33 cellular contexts compared by ENCODE assay signal in the genomic region with DNA sequence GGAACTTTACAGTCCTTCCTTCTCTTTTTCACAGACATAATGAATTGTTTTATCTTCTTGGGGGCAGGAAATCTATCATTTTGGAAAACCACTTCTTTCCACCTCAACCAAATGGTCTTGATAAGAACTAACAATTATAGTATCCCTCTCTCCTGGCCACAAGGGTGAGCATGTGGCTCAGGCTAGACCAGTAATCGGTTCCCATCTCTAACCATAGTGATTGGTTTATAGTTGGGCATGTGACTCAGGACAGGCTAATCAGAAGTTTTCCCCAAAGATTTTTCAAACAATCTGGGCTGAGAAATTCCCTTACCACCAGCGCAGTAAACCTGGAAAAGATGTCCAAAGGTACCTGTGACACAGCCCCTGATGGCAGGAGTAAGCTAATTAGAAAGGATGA. TPM values are rescaled to one million over a fixed set of nuclear protein-coding genes. Genes with fewer than 3 reads are reported as not detected.
"Had no signal": no experiment of that assay in that cellular context is flagged by ENCODE, and none has a peak within 500 bp of the region (broad histone marks: within the 10 kb centered on the region; RNA-seq: fewer than 3 reads in every experiment).

No MANE protein-coding gene starts in this region.

- H3K4me3 ChIP-seq: hepatocyte, left ventricle myocardium inferior, lung, mucosa of descending colon, ovary, right atrium auricular region, right lobe of liver, smooth muscle cell, stomach, testis, thyroid gland, upper lobe of right lung had no signal

- DNase-seq: islet precursor cell; left ventricle myocardium inferior; midbrain; mucosa of descending colon; naive thymus-derived CD4-positive, alpha-beta T cell; ovary; right lobe of liver; stimulated activated CD4-positive, alpha-beta T cell treated with anti-CD3 and anti-CD28 coated beads, Interleukin-1b, Interleukin-23, amount 100 ng/mL, for 48 hours; stimulated activated CD4-positive, alpha-beta T cell treated with anti-CD3 and anti-CD28 coated beads, Interleukin-2, amount 100 ng/mL, for 48 hours; stimulated activated CD4-positive, alpha-beta T cell treated with anti-CD3 and anti-CD28 coated beads, Interleukin-4, amount 100 ng/mL, for 4 hours; stimulated activated CD8-positive, alpha-beta memory T cell treated with anti-CD3 and anti-CD28 coated beads, Interleukin-4, amount 100 ng/mL, for 48 hours; stimulated activated naive CD8-positive, alpha-beta T cell treated with anti-CD3 and anti-CD28 coated beads, Interleukin-15, Interleukin-2, amounts not matched to agents 100 U/mL and 50 U/mL, for 24 hours; stomach; testis; thyroid gland; trophoblast cell; upper lobe of right lung had no signal

- ATAC-seq: mucosa of descending colon; naive thymus-derived CD4-positive, alpha-beta T cell; natural killer cell treated with Interleukin-12 subunit alpha and Interleukin-12 subunit beta and Interleukin-15 and Interleukin-18, amount 100 ng/mL, for 72 hours; right lobe of liver; stimulated activated memory B cell treated with anti-CD40 and anti-IgM and Interleukin-4, amounts not matched to agents 10 μg/mL and 1 μg/mL and 100 μg/mL, for 72 hours; stimulated activated naive CD8-positive, alpha-beta T cell treated with anti-CD3 and anti-CD28 coated beads, Interleukin-15, Interleukin-2, amounts not matched to agents 100 U/mL and 50 U/mL, for 24 hours; upper lobe of right lung had no signal

- H3K79me2 ChIP-seq: hepatocyte had no signal

- H3K27ac ChIP-seq: hepatocyte, left ventricle myocardium inferior, ovary, right atrium auricular region, right lobe of liver, stomach, testis, thyroid gland, upper lobe of right lung had no signal

- H3K4me3 Mint-ChIP-seq: naive thymus-derived CD4-positive, alpha-beta T cell; natural killer cell treated with Interleukin-12 subunit alpha and Interleukin-12 subunit beta and Interleukin-15 and Interleukin-18, amount 100 ng/mL, for 72 hours; stimulated activated memory B cell treated with anti-CD40 and anti-IgM and Interleukin-4, amounts not matched to agents 10 μg/mL and 1 μg/mL and 100 μg/mL, for 72 hours had no signal

- H3K4me1 Mint-ChIP-seq: naive thymus-derived CD4-positive, alpha-beta T cell; stimulated activated memory B cell treated with anti-CD40 and anti-IgM and Interleukin-4, amounts not matched to agents 10 μg/mL and 1 μg/mL and 100 μg/mL, for 72 hours had no signal

- H3K4me2 ChIP-seq: hepatocyte, smooth muscle cell had no signal

- H2AFZ ChIP-seq: hepatocyte had no signal

- H3K27me3 ChIP-seq: hepatocyte, ovary, right atrium auricular region, stomach, testis, thyroid gland, upper lobe of right lung had no signal

- H3K9me3 Mint-ChIP-seq: natural killer cell treated with Interleukin-12 subunit alpha and Interleukin-12 subunit beta and Interleukin-15 and Interleukin-18, amount 100 ng/mL, for 72 hours; stimulated activated memory B cell treated with anti-CD40 and anti-IgM and Interleukin-4, amounts not matched to agents 10 μg/mL and 1 μg/mL and 100 μg/mL, for 72 hours had no signal

- H3K4me1 ChIP-seq: left ventricle myocardium inferior, right atrium auricular region, testis, thyroid gland, upper lobe of right lung had no signal

- H3K36me3 Mint-ChIP-seq: naive thymus-derived CD4-positive, alpha-beta T cell; natural killer cell treated with Interleukin-12 subunit alpha and Interleukin-12 subunit beta and Interleukin-15 and Interleukin-18, amount 100 ng/mL, for 72 hours; stimulated activated memory B cell treated with anti-CD40 and anti-IgM and Interleukin-4, amounts not matched to agents 10 μg/mL and 1 μg/mL and 100 μg/mL, for 72 hours had no signal

- H3K27ac Mint-ChIP-seq: naive thymus-derived CD4-positive, alpha-beta T cell; natural killer cell treated with Interleukin-12 subunit alpha and Interleukin-12 subunit beta and Interleukin-15 and Interleukin-18, amount 100 ng/mL, for 72 hours; progenitor cell of endocrine pancreas; stimulated activated memory B cell treated with anti-CD40 and anti-IgM and Interleukin-4, amounts not matched to agents 10 μg/mL and 1 μg/mL and 100 μg/mL, for 72 hours had no signal

- H3K36me3 ChIP-seq: left ventricle myocardium inferior, ovary, right atrium auricular region, right lobe of liver, stomach, thyroid gland, upper lobe of right lung had no signal

RNA-seq across cellular contexts. Expression of a gene that starts 4.0 kb away (rescaled TPM):
- total RNA-seq: hepatocyte; kidney epithelial cell; left ventricle myocardium inferior; lower leg skin; lung; mesenteric fat pad; mucosa of descending colon; myocyte; naive thymus-derived CD4-positive, alpha-beta T cell; natural killer cell treated with Interleukin-12 subunit alpha and Interleukin-12 subunit beta and Interleukin-15 and Interleukin-18, amount 100 ng/mL, for 72 hours; omental fat pad; ovary; progenitor cell of endocrine pancreas; pulmonary artery endothelial cell; renal cortical epithelial cell; right atrium auricular region; skeletal muscle tissue; smooth muscle cell; stomach; thyroid gland; upper lobe of right lung had no signal
- polyA plus RNA-seq: hepatocyte; lung; naive thymus-derived CD4-positive, alpha-beta T cell; neural cell; ovary; smooth muscle cell; stomach had no signal
